25 cellular contexts compared by ENCODE assay signal in genomic region chr4:84279678-84280077, GRCh38.
A peak's percentile ranks its signal among the peaks of the same experiment; 100 is the strongest.
DNase-seq lines count a peak whose midpoint lies in the region; TF ChIP-seq lines count a peak whose summit lies in the region.
"Had no signal": no experiment of that assay in that cellular context is flagged by ENCODE, and none has a peak within 500 bp of the region (broad histone marks: within the 10 kb centered on the region; RNA-seq: fewer than 3 reads in every experiment).

No MANE protein-coding gene starts in this region.

- TF ChIP-seq CTCF in thyroid gland (IDR thresholded peaks at IDR 0.05) (no peak), RWPE1 (conservative IDR thresholded peaks at IDR 0.05; ENCODE audit: low read depth) (no peak)

- intact Hi-C loops in thyroid gland (cut with DNase I): no loop called here

- no peaks in the 10 kb centered on the region for H3K36me3 ChIP-seq in thyroid gland

- H3K4me3 Mint-ChIP-seq in activated CD4-positive, alpha-beta T cell treated with anti-CD3 and anti-CD28 coated beads, Interleukin-2, amount 10 ng/mL, durations not matched to agents 7 days and 5 days: no peak overlapping the region
- H3K4me3 Mint-ChIP-seq: IgD-negative memory B cell, memory B cell, natural killer cell, type B pancreatic cell had no signal

- TF ChIP-seq POLR2A in thyroid gland (IDR thresholded peaks at IDR 0.05): no peak

- POLR2A ChIA-PET in RWPE1 (lab: Yijun Ruan, JAX; ENCODE audit: low non-redundant PET): no interaction called here
- POLR2A ChIA-PET in activated CD4-positive, alpha-beta T cell treated with anti-CD3 and anti-CD28 coated beads, Interleukin-2, amount 10 ng/mL, durations not matched to agents 7 days and 5 days (lab: Charles Lee): no interaction called here

- H3K27ac ChIP-seq in thyroid gland (peak overlapping the region in 1 of 3 donors; percentile 22), RWPE1 (no peak overlapping the region)

- 27 to 30% methylated on average over 1 of the region's 1 CpG for WGBS in thyroid gland, 2 donors

- CTCF ChIA-PET in RWPE1 (lab: Yijun Ruan, JAX): interaction anchor here (0.6 kb wide), 1 partner anchor 488 kb away, joined by 3 read pairs; no protein-coding TSS in a partner anchor
- CTCF ChIA-PET in activated CD4-positive, alpha-beta T cell treated with anti-CD3 and anti-CD28 coated beads, Interleukin-2, amount 10 ng/mL, durations not matched to agents 7 days and 5 days (lab: Charles Lee): no interaction called here

- H3K4me1 ChIP-seq in thyroid gland: peaks cover 4 to 16% of the 10 kb centered on the region in 2 donors

- no peaks in the 10 kb centered on the region for H3K9me3 ChIP-seq in thyroid gland

- DNase-seq in GM03348 (ENCODE audit: low spot score) (peak; percentile 12), RPMI7951 (ENCODE audit: low read depth) (peak; percentile 61), fibroblast of gingiva (ENCODE audit: low read depth) (peak; percentile 4), thyroid gland (peak; percentile 28 to 54), NAMALWA (ENCODE audit: low spot score) (no peak), RWPE1 (ENCODE audit: low spot score) (no peak)
- no peak for DNase-seq in activated CD4-positive, alpha-beta T cell treated with anti-CD3 and anti-CD28 coated beads, Interleukin-2, amount 10 ng/mL, durations not matched to agents 7 days and 5 days
- DNase-seq: activated CD4-positive, alpha-beta T cell treated with anti-CD3 and anti-CD28 coated beads, Interleukin-2, amount 50 U/mL, for 1 hour; activated gamma-delta T cell treated with Interleukin-2 at 50 U/mL for 16 hours; C1 segment of cervical spinal cord; cerebellar nuclear complex; DMS 273 treated with DMSO at 0.1 percent for 48 hours; effector memory CD4-positive, alpha-beta T cell; H7; hypothalamus; kidney; natural killer cell; NCI-H1930; NCI-H446; posterior cingulate gyrus; stimulated activated CD4-positive, alpha-beta T cell treated with anti-CD3 and anti-CD28 coated beads, Interleukin-2, amount 100 ng/mL, for 24 hours; stimulated activated naive CD8-positive, alpha-beta T cell treated with anti-CD3 and anti-CD28 coated beads, Interleukin-15, Interleukin-2, amounts not matched to agents 100 U/mL and 50 U/mL, for 24 hours had no signal

- H3K27ac Mint-ChIP-seq in activated CD4-positive, alpha-beta T cell treated with anti-CD3 and anti-CD28 coated beads, Interleukin-2, amount 10 ng/mL, durations not matched to agents 7 days and 5 days: no peak overlapping the region
- H3K27ac Mint-ChIP-seq: memory B cell, natural killer cell, type B pancreatic cell had no signal

- H3K27me3 Mint-ChIP-seq in activated CD4-positive, alpha-beta T cell treated with anti-CD3 and anti-CD28 coated beads, Interleukin-2, amount 10 ng/mL, durations not matched to agents 7 days and 5 days: no peaks in the 10 kb centered on the region
- H3K27me3 Mint-ChIP-seq: IgD-negative memory B cell, memory B cell, type B pancreatic cell had no signal

- no peaks in the 10 kb centered on the region for H3K4me1 Mint-ChIP-seq in activated CD4-positive, alpha-beta T cell treated with anti-CD3 and anti-CD28 coated beads, Interleukin-2, amount 10 ng/mL, durations not matched to agents 7 days and 5 days
- H3K4me1 Mint-ChIP-seq: IgD-negative memory B cell, memory B cell, natural killer cell had no signal

- H3K27me3 ChIP-seq in thyroid gland: no peaks in the 10 kb centered on the region

- no peaks in the 10 kb centered on the region for H3K36me3 Mint-ChIP-seq in activated CD4-positive, alpha-beta T cell treated with anti-CD3 and anti-CD28 coated beads, Interleukin-2, amount 10 ng/mL, durations not matched to agents 7 days and 5 days (ENCODE audit: low read depth)
- H3K36me3 Mint-ChIP-seq: IgD-negative memory B cell, memory B cell, natural killer cell, type B pancreatic cell had no signal

- no peaks in the 10 kb centered on the region for H3K9me3 Mint-ChIP-seq in activated CD4-positive, alpha-beta T cell treated with anti-CD3 and anti-CD28 coated beads, Interleukin-2, amount 10 ng/mL, durations not matched to agents 7 days and 5 days
- H3K9me3 Mint-ChIP-seq: IgD-negative memory B cell, memory B cell, type B pancreatic cell had no signal

- H3K4me3 ChIP-seq in thyroid gland (replicated peaks in 1 of 3): no peak overlapping the region

Comparison
In these comparisons a context has a peak if more than half of its experiments do, and no peak if none do; other contexts are left out.
1. DNase-seq: peak in GM03348 (single experiment), RPMI7951 (single experiment), fibroblast of gingiva (single experiment) and thyroid gland (2 of 2); none in NAMALWA (single experiment), RWPE1 (single experiment) and activated CD4-positive, alpha-beta T cell treated with anti-CD3 and anti-CD28 coated beads, Interleukin-2, amount 10 ng/mL, durations not matched to agents 7 days and 5 days (single experiment).